In genomic region chr7:63900394-63901203, GRCh38 we compare ENCODE assay signal across 9 cellular contexts.
DNase-seq lines count a peak whose midpoint lies in the region; ATAC-seq and TF ChIP-seq lines count a peak whose summit lies in the region.
"Had no signal": no experiment of that assay in that cellular context is flagged by ENCODE, and none has a peak within 500 bp of the region (broad histone marks: within the 10 kb centered on the region; RNA-seq: fewer than 3 reads in every experiment).

No MANE protein-coding gene starts in this region.

- H3K36me3 ChIP-seq in mucosa of descending colon (ENCODE audit: low read depth): no peaks in the 10 kb centered on the region

- peaks cover 4% of the 10 kb centered on the region for H3K4me1 ChIP-seq in mucosa of descending colon (ENCODE audit: low read depth)

- CTCF ChIA-PET in activated B cell treated with CpG ODN at 0.5 μM for 24 hours (lab: Charles Lee): no interaction called here

- H3K27me3 Mint-ChIP-seq in activated B cell treated with CpG ODN at 0.5 μM for 24 hours: no peaks in the 10 kb centered on the region

- peak overlapping the region; percentile 61 for H3K27ac ChIP-seq in caudate nucleus (ENCODE audit: low read depth, low read length)
- H3K27ac ChIP-seq: PC-9 had no signal

- peaks cover 19% of the 10 kb centered on the region for H3K9me3 Mint-ChIP-seq in activated B cell treated with CpG ODN at 0.5 μM for 24 hours

- H3K4me3 ChIP-seq in mucosa of descending colon: peak overlapping the region; percentile 25
- H3K4me3 ChIP-seq: PC-9 had no signal

- DNase-seq in Kasumi-1 (lab: John Stamatoyannopoulos, UW) (peak; percentile 86 to 88), activated B cell treated with CpG ODN at 0.5 μM for 24 hours (peak; percentile 61), caudate nucleus (lab: John Stamatoyannopoulos, UW) (peak; percentile 1 to 98 (median 91)), mucosa of descending colon (peak; percentile 92 to 97 (median 94)), NCI-H446 treated with DMSO at 0.1 percent for 48 hours (lab: John Stamatoyannopoulos, UW) (no peak), HCEC 1CT (no peak)
- DNase-seq in stimulated activated CD8-positive, alpha-beta memory T cell treated with anti-CD3 and anti-CD28 coated beads, Interleukin-7, amount 100 ng/mL, for 24 hours (ENCODE audit: low read depth): peak; percentile 82

- ATAC-seq in activated B cell treated with CpG ODN at 0.5 μM for 24 hours (ENCODE audit: low read depth): peak; percentile 92
- ATAC-seq in mucosa of descending colon: peak; percentile 99
- no peak for ATAC-seq in GM18498 (IDR thresholded peaks at IDR 0.05; ENCODE audit: unreplicated experiment)

- peak overlapping the region; percentile 95 for H3K27ac Mint-ChIP-seq in activated B cell treated with CpG ODN at 0.5 μM for 24 hours

- H3K4me1 Mint-ChIP-seq in activated B cell treated with CpG ODN at 0.5 μM for 24 hours: peaks cover 2% of the 10 kb centered on the region

- peaks cover 2% of the 10 kb centered on the region for H3K36me3 Mint-ChIP-seq in activated B cell treated with CpG ODN at 0.5 μM for 24 hours (ENCODE audit: low read depth)

- H3K9me3 ChIP-seq in mucosa of descending colon: peaks cover 20% of the 10 kb centered on the region

- H3K4me3 Mint-ChIP-seq in activated B cell treated with CpG ODN at 0.5 μM for 24 hours: peak overlapping the region; percentile 96

- POLR2A ChIA-PET in activated B cell treated with CpG ODN at 0.5 μM for 24 hours (lab: Charles Lee): interaction anchor here (0.7 to 2.5 kb wide), 2 partner anchors 25 to 894 kb away, joined by 3 to 19 read pairs; partner anchors contain the start of gene ZNF138

- TF ChIP-seq CTCF in activated B cell treated with CpG ODN at 0.5 μM for 24 hours (IDR thresholded peaks at IDR 0.05) (no peak), mucosa of descending colon (IDR thresholded peaks at IDR 0.05) (no peak)

- intact Hi-C loops in activated B cell treated with CpG ODN at 0.5 μM for 24 hours (cut with micrococcal nuclease): loop anchor here (1.0 to 10.0 kb wide), 5 partner anchors 26 to 1003 kb away; partner anchors contain the start of gene ZNF273
- intact Hi-C loops in mucosa of descending colon (cut with DNase I, micrococcal nuclease): no loop called here

Comparison
In these comparisons a context has a peak if more than half of its experiments do, and no peak if none do; other contexts are left out.
1. DNase-seq: peak in Kasumi-1 (2 of 2), activated B cell treated with CpG ODN at 0.5 μM for 24 hours (single experiment), caudate nucleus (61 of 61), mucosa of descending colon (3 of 3) and stimulated activated CD8-positive, alpha-beta memory T cell treated with anti-CD3 and anti-CD28 coated beads, Interleukin-7, amount 100 ng/mL, for 24 hours (single experiment); none in NCI-H446 treated with DMSO at 0.1 percent for 48 hours (single experiment) and HCEC 1CT (single experiment).